In the genomic region with DNA sequence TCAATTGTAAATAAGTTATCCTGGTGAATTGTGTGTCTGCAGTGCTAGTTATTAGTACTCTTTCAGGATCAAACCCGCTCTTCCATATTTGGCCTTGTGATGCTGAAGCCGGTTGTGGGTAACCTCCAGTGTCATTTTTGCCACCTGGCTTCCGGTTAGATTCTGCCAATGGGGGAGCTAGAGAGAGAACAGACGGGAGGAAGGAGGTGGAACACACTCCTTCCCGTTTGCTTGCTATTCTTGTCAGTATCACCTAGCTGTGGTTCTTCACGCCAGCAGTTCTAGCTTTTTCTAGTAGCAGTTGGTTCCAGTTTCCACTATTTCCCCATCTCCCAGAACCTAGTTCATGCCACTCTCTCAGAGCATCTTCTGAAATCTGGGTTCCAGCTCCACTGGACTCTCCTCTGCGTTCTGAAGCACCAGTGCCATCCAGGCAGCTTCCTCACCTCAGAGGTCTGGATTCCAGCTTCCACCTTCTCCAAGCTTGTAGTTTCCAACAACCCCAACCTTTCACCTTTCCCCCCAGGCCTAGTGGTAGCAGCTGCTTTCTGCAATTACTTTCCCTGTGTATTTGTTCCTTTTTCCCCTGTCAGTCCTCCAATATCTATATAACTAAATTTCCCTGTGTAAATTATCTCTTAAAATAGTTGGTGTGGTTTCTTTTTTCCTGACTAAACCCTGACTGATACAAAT, we compare ENCODE assay signal across 1 cellular context.
TF ChIP-seq lines count a peak whose summit lies in the region.

No MANE protein-coding gene starts in this region.

TF ChIP-seq in HepG2, 621 proteins besides CTCF, POLR2A, EP300 and RAD21 (continued from another document):
- TF ChIP-seq, protein P1, sequence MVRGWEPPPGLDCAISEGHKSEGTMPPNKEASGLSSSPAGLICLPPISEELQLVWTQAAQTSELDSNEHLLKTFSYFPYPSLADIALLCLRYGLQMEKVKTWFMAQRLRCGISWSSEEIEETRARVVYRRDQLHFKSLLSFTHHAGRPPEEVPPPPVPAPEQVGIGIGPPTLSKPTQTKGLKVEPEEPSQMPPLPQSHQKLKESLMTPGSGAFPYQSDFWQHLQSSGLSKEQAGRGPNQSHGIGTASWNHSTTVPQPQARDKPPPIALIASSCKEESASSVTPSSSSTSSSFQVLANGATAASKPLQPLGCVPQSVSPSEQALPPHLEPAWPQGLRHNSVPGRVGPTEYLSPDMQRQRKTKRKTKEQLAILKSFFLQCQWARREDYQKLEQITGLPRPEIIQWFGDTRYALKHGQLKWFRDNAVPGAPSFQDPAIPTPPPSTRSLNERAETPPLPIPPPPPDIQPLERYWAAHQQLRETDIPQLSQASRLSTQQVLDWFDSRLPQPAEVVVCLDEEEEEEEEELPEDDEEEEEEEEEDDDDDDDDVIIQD (CRISPR knock-in tag; IDR thresholded peaks at IDR 0.05; ENCODE audit: low read depth): peak; percentile 95
- 0 out of 2 replicates have a peak, but pooled peaks have one; percentile 33 for TF ChIP-seq REPIN1 (CRISPR knock-in tag; IDR thresholded peaks at IDR 0.05; ENCODE audit: borderline replicate concordance, low read depth)
- peak; percentile 64; the same call in 1 of the 2 replicates for TF ChIP-seq NR2C2 (CRISPR knock-in tag; IDR thresholded peaks at IDR 0.05; ENCODE audit: borderline replicate concordance)
- no peak; the same call in 1 of the 2 replicates for TF ChIP-seq ZNF607 (CRISPR knock-in tag; IDR thresholded peaks at IDR 0.05; ENCODE audit: borderline replicate concordance)
- TF ChIP-seq ZMYM4 (CRISPR knock-in tag; IDR thresholded peaks at IDR 0.05): peak; percentile 65
- TF ChIP-seq SALL2 (CRISPR knock-in tag; IDR thresholded peaks at IDR 0.05): 0 out of 2 replicates have a peak, but pooled peaks have one; percentile 23
- 0 out of 2 replicates have a peak, but pooled peaks have one; percentile 33 for TF ChIP-seq ZNF501 (CRISPR knock-in tag; IDR thresholded peaks at IDR 0.05)
- no peak for TF ChIP-seq MED8 (CRISPR knock-in tag; IDR thresholded peaks at IDR 0.05; ENCODE audit: insufficient replicate concordance)
- peak; percentile 94 for TF ChIP-seq ZBTB38 (CRISPR knock-in tag; IDR thresholded peaks at IDR 0.05)
- 0 out of 2 replicates have a peak, but pooled peaks have one; percentile 17 for TF ChIP-seq KLF12 (CRISPR knock-in tag; IDR thresholded peaks at IDR 0.05; ENCODE audit: borderline replicate concordance)
